ENCODE assay signal across 1 cellular context in the genomic region with DNA sequence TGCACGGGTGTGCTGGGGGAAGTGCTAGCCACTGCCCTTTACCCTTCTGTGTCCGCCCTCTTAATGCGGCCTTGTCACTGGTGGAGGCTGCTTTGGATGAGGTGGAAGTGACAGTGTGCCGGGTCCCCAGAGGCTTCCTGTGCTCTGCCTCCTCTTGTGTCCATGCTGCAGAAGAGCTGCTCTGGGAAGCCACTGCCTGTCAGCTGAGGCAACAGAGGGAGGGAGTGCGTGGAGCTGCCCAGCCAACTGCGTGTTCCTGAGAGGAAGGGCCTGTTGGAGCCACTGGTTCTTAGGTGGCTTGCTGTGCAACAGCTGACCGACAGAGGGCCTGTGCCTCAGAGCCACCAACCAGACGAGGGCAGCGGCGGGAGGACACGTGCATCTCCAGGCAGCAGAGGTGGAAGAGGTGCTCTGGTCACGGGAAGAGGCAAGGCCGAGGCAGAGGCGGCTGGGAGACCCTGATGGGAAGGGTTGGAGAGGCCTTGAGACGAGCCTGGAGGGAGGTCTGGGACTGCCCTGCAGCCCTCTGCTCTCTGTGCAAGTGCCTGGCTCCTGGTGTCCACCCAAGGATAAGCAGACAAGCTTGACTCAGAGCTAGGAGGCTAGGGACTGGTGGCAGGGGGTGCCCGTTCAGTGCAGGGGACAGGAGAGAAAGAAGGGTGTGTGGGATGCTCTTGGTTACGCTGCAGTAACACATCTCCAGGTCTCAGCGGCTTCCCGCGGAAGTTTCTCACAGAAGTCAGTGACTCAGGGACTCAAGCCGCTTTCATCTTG.
TF ChIP-seq lines count a peak whose summit lies in the region.

No MANE protein-coding gene starts in this region.

TF ChIP-seq in HepG2, 621 proteins besides CTCF, POLR2A, EP300 and RAD21 (continued from another document and continues in another):
- peak; percentile 71; the same call in 1 of the 2 replicates for TF ChIP-seq ZNF839 (CRISPR knock-in tag; IDR thresholded peaks at IDR 0.05; ENCODE audit: borderline replicate concordance)
- no peak for TF ChIP-seq ZNF33A (CRISPR knock-in tag; IDR thresholded peaks at IDR 0.05; ENCODE audit: borderline replicate concordance)
- no peak for TF ChIP-seq ZNF329 (CRISPR knock-in tag; IDR thresholded peaks at IDR 0.05; ENCODE audit: low read depth)
- TF ChIP-seq, protein P1, sequence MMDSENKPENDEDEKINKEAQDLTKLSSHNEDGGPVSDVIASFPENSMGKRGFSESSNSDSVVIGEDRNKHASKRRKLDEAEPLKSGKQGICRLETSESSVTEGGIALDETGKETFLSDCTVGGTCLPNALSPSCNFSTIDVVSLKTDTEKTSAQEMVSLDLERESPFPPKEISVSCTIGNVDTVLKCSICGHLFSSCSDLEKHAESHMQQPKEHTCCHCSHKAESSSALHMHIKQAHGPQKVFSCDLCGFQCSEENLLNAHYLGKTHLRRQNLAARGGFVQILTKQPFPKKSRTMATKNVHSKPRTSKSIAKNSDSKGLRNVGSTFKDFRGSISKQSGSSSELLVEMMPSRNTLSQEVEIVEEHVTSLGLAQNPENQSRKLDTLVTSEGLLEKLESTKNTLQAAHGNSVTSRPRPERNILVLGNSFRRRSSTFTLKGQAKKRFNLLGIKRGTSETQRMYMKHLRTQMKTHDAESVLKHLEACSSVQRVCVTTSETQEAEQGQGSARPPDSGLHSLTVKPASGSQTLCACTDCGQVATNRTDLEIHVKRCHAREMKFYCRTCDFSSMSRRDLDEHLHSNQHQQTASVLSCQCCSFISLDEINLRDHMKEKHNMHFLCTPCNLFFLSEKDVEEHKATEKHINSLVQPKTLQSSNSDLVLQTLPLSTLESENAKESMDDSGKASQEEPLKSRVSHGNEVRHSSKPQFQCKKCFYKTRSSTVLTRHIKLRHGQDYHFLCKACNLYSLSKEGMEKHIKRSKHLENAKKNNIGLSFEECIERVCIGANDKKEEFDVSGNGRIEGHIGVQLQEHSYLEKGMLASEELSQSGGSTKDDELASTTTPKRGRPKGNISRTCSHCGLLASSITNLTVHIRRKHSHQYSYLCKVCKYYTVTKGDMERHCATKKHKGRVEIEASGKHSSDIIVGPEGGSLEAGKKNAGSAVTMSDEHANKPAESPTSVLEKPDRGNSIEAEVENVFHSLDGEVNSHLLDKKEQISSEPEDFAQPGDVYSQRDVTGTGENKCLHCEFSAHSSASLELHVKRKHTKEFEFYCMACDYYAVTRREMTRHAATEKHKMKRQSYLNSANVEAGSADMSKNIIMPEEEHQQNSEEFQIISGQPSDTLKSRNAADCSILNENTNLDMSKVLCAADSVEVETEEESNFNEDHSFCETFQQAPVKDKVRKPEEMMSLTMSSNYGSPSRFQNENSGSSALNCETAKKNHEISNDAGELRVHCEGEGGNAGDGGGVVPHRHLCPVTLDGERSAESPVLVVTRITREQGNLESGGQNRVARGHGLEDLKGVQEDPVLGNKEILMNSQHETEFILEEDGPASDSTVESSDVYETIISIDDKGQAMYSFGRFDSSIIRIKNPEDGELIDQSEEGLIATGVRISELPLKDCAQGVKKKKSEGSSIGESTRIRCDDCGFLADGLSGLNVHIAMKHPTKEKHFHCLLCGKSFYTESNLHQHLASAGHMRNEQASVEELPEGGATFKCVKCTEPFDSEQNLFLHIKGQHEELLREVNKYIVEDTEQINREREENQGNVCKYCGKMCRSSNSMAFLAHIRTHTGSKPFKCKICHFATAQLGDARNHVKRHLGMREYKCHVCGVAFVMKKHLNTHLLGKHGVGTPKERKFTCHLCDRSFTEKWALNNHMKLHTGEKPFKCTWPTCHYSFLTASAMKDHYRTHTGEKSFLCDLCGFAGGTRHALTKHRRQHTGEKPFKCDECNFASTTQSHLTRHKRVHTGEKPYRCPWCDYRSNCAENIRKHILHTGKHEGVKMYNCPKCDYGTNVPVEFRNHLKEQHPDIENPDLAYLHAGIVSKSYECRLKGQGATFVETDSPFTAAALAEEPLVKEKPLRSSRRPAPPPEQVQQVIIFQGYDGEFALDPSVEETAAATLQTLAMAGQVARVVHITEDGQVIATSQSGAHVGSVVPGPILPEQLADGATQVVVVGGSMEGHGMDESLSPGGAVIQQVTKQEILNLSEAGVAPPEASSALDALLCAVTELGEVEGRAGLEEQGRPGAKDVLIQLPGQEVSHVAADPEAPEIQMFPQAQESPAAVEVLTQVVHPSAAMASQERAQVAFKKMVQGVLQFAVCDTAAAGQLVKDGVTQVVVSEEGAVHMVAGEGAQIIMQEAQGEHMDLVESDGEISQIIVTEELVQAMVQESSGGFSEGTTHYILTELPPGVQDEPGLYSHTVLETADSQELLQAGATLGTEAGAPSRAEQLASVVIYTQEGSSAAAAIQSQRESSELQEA (CRISPR knock-in tag; IDR thresholded peaks at IDR 0.05; ENCODE audit: not compliant biosample characterization) = peak; percentile 79
- no peak for TF ChIP-seq FOXP1 (IDR thresholded peaks at IDR 0.05)
- no peak for TF ChIP-seq FOXP1 (CRISPR knock-in tag; IDR thresholded peaks at IDR 0.05)
- TF ChIP-seq GFI1 (CRISPR knock-in tag; IDR thresholded peaks at IDR 0.05; ENCODE audit: borderline replicate concordance) = no peak
- peak; percentile 50; the same call in 1 of the 2 replicates for TF ChIP-seq KAT8 (CRISPR knock-in tag; IDR thresholded peaks at IDR 0.05)
- TF ChIP-seq, protein P2, sequence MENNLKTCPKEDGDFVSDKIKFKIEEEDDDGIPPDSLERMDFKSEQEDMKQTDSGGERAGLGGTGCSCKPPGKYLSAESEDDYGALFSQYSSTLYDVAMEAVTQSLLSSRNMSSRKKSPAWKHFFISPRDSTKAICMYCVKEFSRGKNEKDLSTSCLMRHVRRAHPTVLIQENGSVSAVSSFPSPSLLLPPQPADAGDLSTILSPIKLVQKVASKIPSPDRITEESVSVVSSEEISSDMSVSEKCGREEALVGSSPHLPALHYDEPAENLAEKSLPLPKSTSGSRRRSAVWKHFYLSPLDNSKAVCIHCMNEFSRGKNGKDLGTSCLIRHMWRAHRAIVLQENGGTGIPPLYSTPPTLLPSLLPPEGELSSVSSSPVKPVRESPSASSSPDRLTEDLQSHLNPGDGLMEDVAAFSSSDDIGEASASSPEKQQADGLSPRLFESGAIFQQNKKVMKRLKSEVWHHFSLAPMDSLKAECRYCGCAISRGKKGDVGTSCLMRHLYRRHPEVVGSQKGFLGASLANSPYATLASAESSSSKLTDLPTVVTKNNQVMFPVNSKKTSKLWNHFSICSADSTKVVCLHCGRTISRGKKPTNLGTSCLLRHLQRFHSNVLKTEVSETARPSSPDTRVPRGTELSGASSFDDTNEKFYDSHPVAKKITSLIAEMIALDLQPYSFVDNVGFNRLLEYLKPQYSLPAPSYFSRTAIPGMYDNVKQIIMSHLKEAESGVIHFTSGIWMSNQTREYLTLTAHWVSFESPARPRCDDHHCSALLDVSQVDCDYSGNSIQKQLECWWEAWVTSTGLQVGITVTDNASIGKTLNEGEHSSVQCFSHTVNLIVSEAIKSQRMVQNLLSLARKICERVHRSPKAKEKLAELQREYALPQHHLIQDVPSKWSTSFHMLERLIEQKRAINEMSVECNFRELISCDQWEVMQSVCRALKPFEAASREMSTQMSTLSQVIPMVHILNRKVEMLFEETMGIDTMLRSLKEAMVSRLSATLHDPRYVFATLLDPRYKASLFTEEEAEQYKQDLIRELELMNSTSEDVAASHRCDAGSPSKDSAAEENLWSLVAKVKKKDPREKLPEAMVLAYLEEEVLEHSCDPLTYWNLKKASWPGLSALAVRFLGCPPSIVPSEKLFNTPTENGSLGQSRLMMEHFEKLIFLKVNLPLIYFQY (CRISPR knock-in tag; IDR thresholded peaks at IDR 0.05; ENCODE audit: borderline replicate concordance) = no peak
- TF ChIP-seq ZNF724P (CRISPR knock-in tag; IDR thresholded peaks at IDR 0.05; ENCODE audit: borderline replicate concordance) = peak; percentile 85; the same call in 1 of the 2 replicates
- peak; percentile 55; the same call in 1 of the 2 replicates for TF ChIP-seq KMT2B (CRISPR knock-in tag; IDR thresholded peaks at IDR 0.05)
- peak; percentile 93 for TF ChIP-seq ZNF274 (CRISPR knock-in tag; IDR thresholded peaks at IDR 0.05)
- no peak for TF ChIP-seq ZFP37 (CRISPR knock-in tag; IDR thresholded peaks at IDR 0.05; ENCODE audit: borderline replicate concordance)
- TF ChIP-seq MIXL1 (CRISPR knock-in tag; IDR thresholded peaks at IDR 0.05) = peak; percentile 31; the same call in 1 of the 2 replicates
- no peak; the same call in 1 of the 2 replicates for TF ChIP-seq ZNF776 (CRISPR knock-in tag; IDR thresholded peaks at IDR 0.05)
- no peak for TF ChIP-seq SOX13 (IDR thresholded peaks at IDR 0.05)
- 0 out of 4 replicates have a peak, but pooled peaks of 1 of the 2 experiments have one; percentile 19 for TF ChIP-seq SOX13 (CRISPR knock-in tag; conservative IDR thresholded peaks at IDR 0.05 in 1 of 2, IDR thresholded peaks at IDR 0.05 in 1 of 2)
- TF ChIP-seq TBX2 (CRISPR knock-in tag; IDR thresholded peaks at IDR 0.05; ENCODE audit: borderline replicate concordance) = peak; percentile 40; the same call in 1 of the 2 replicates
- TF ChIP-seq, protein P3, sequence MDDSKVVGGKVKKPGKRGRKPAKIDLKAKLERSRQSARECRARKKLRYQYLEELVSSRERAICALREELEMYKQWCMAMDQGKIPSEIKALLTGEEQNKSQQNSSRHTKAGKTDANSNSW (CRISPR knock-in tag; IDR thresholded peaks at IDR 0.05; ENCODE audit: borderline replicate concordance) = peak; percentile 88
- TF ChIP-seq, protein P4, sequence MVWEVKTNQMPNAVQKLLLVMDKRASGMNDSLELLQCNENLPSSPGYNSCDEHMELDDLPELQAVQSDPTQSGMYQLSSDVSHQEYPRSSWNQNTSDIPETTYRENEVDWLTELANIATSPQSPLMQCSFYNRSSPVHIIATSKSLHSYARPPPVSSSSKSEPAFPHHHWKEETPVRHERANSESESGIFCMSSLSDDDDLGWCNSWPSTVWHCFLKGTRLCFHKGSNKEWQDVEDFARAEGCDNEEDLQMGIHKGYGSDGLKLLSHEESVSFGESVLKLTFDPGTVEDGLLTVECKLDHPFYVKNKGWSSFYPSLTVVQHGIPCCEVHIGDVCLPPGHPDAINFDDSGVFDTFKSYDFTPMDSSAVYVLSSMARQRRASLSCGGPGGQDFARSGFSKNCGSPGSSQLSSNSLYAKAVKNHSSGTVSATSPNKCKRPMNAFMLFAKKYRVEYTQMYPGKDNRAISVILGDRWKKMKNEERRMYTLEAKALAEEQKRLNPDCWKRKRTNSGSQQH (CRISPR knock-in tag; IDR thresholded peaks at IDR 0.05; ENCODE audit: low read depth) = peak; percentile 80; the same call in 1 of the 2 replicates
- 0 out of 2 replicates have a peak, but pooled peaks have one; percentile 9 for TF ChIP-seq RXRB (CRISPR knock-in tag; IDR thresholded peaks at IDR 0.05; ENCODE audit: borderline replicate concordance)
- TF ChIP-seq, protein P5, sequence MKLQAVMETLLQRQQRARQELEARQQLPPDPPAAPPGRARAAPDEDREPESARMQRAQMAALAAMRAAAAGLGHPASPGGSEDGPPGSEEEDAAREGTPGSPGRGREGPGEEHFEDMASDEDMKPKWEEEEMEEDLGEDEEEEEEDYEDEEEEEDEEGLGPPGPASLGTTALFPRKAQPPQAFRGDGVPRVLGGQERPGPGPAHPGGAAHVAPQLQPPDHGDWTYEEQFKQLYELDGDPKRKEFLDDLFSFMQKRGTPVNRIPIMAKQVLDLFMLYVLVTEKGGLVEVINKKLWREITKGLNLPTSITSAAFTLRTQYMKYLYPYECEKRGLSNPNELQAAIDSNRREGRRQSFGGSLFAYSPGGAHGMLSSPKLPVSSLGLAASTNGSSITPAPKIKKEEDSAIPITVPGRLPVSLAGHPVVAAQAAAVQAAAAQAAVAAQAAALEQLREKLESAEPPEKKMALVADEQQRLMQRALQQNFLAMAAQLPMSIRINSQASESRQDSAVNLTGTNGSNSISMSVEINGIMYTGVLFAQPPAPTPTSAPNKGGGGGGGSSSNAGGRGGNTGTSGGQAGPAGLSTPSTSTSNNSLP (IDR thresholded peaks at IDR 0.05; ENCODE audit: low read depth, low read length) = no peak
- TF ChIP-seq ZNF773 (CRISPR knock-in tag; IDR thresholded peaks at IDR 0.05; ENCODE audit: borderline replicate concordance) = 0 out of 2 replicates have a peak, but pooled peaks have one; percentile 66
- no peak for TF ChIP-seq HHEX (CRISPR knock-in tag; IDR thresholded peaks at IDR 0.05)
- peak; percentile 86 for TF ChIP-seq ZFY (CRISPR knock-in tag; IDR thresholded peaks at IDR 0.05)
- TF ChIP-seq, protein P6, sequence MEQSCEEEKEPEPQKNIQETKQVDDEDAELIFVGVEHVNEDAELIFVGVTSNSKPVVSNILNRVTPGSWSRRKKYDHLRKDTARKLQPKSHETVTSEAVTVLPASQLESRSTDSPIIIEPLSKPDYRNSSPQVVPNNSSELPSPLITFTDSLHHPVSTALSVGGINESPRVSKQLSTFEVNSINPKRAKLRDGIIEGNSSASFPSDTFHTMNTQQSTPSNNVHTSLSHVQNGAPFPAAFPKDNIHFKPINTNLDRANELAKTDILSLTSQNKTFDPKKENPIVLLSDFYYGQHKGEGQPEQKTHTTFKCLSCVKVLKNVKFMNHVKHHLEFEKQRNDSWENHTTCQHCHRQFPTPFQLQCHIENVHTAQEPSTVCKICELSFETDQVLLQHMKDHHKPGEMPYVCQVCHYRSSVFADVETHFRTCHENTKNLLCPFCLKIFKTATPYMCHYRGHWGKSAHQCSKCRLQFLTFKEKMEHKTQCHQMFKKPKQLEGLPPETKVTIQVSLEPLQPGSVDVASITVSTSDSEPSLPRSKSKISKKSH (CRISPR knock-in tag; IDR thresholded peaks at IDR 0.05; ENCODE audit: borderline replicate concordance) = peak; percentile 96
- 0 out of 2 replicates have a peak, but pooled peaks have one; percentile 48 for TF ChIP-seq ZNF792 (CRISPR knock-in tag; IDR thresholded peaks at IDR 0.05)
- TF ChIP-seq REXO4 (CRISPR knock-in tag; IDR thresholded peaks at IDR 0.05; ENCODE audit: borderline replicate concordance) = peak; percentile 24; the same call in 1 of the 2 replicates
- no peak for TF ChIP-seq ZFYVE20 (CRISPR knock-in tag; IDR thresholded peaks at IDR 0.05; ENCODE audit: borderline replicate concordance, low read depth)
- TF ChIP-seq SMAD3 (CRISPR knock-in tag; IDR thresholded peaks at IDR 0.05) = no peak
- no peak for TF ChIP-seq TCF12 (IDR thresholded peaks at IDR 0.05)
- TF ChIP-seq TCF12 (CRISPR knock-in tag; IDR thresholded peaks at IDR 0.05) = no peak
- peak; percentile 37; the same call in 1 of the 2 replicates for TF ChIP-seq ZNF572 (CRISPR knock-in tag; IDR thresholded peaks at IDR 0.05)
- TF ChIP-seq POLR2G (IDR thresholded peaks at IDR 0.05; ENCODE audit: low read depth, low read length) = peak; percentile 70
- TF ChIP-seq ZNF558 (CRISPR knock-in tag; IDR thresholded peaks at IDR 0.05; ENCODE audit: borderline replicate concordance) = peak; percentile 63; the same call in 1 of the 2 replicates
- no peak for TF ChIP-seq CC2D1A (CRISPR knock-in tag; IDR thresholded peaks at IDR 0.05)
- peak; percentile 66; the same call in 1 of the 2 replicates for TF ChIP-seq PITX1 (CRISPR knock-in tag; IDR thresholded peaks at IDR 0.05)
- TF ChIP-seq JUNB (CRISPR knock-in tag; IDR thresholded peaks at IDR 0.05; ENCODE audit: borderline replicate concordance) = no peak
- no peak for TF ChIP-seq DNMT1 (CRISPR knock-in tag; IDR thresholded peaks at IDR 0.05)
- TF ChIP-seq RCOR2 (CRISPR knock-in tag; IDR thresholded peaks at IDR 0.05) = no peak
- peak; percentile 75; the same call in 1 of the 2 replicates for TF ChIP-seq ZNF552 (CRISPR knock-in tag; IDR thresholded peaks at IDR 0.05; ENCODE audit: borderline replicate concordance)
- no peak; the same call in 1 of the 2 replicates for TF ChIP-seq SSRP1 (CRISPR knock-in tag; IDR thresholded peaks at IDR 0.05)
- peak; percentile 93; the same call in 1 of the 2 replicates for TF ChIP-seq TMF1 (CRISPR knock-in tag; IDR thresholded peaks at IDR 0.05; ENCODE audit: low read depth)
- peak; percentile 65; the same call in 1 of the 2 replicates for TF ChIP-seq WIZ (CRISPR knock-in tag; IDR thresholded peaks at IDR 0.05)
- no peak for TF ChIP-seq EED (CRISPR knock-in tag; IDR thresholded peaks at IDR 0.05)
